8 cellular contexts compared by ENCODE assay signal in the genomic region with DNA sequence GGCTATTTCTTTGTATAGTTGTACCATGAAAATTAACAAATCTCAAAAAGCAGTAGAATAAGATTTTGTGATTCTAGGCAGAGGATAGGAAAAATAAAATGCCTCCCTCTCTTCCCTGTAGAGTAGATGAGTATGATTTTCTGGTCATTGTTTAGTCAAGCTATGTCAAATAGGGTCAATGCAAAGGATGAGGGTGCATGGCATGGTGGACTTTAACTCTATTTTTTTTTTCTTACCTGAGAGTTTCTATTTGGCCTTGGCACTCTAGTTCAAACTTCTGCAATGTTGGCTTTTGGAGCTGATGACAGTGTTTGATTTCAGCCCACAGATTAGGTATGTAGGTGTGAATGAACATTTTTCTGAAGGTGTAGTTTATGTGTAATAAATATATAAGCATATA.
"Had no signal": no experiment of that assay in that cellular context is flagged by ENCODE, and none has a peak within 500 bp of the region (broad histone marks: within the 10 kb centered on the region; RNA-seq: fewer than 3 reads in every experiment).

No MANE protein-coding gene starts in this region.

- H3K4me3 ChIP-seq: GM12878 had no signal

- FAIRE-seq: G401.6, GM12878, GM12891, GM12892, GM18507, GM19239 had no signal

- DNase-seq: GDM1, GF-D8 had no signal

- ATAC-seq: GM12878 had no signal
